ENCODE assay signal across 9 cellular contexts in the genomic region with DNA sequence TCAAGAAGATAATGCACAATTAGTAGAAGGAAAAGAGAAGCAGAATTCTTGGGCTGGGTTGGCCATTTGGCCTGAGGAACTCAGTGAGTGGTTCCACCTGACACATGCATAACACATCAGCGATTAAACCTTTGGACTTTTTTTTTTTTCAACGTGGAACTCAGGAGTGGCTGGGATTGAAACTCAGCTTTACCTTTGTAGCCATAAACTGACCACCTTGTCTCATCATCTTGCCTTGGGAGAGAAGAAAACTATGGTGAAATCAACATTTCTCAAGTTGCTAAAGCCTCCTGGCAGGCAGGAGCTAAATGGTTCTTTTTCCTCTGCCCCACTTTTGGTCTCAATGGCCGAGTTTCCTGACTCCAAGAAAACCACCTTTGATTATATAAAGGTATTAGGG. TPM values are rescaled to one million over a fixed set of nuclear protein-coding genes. Genes with fewer than 3 reads are reported as not detected.
DNase-seq lines count a peak whose midpoint lies in the region; ATAC-seq and TF ChIP-seq lines count a peak whose summit lies in the region.
"Had no signal": no experiment of that assay in that cellular context is flagged by ENCODE, and none has a peak within 500 bp of the region (broad histone marks: within the 10 kb centered on the region; RNA-seq: fewer than 3 reads in every experiment).

No MANE protein-coding gene starts in this region.

- no peak for TF ChIP-seq EP300 in ovary (IDR thresholded peaks at IDR 0.05)

- H3K27ac ChIP-seq in Peyer's patch (peak overlapping the region; percentile 94 to 99 (median 95)), esophagus squamous epithelium (peak overlapping the region; percentile 86 to 96 (median 90)), ovary (peak overlapping the region; percentile 63 to 92)

- peak overlapping the region; percentile 36 for H3K4me3 ChIP-seq in Caco-2 (ENCODE audit: low read depth, low read length)
- H3K4me3 ChIP-seq in Peyer's patch: peak overlapping the region; percentile 77 to 94 (median 84)
- H3K4me3 ChIP-seq in esophagus squamous epithelium: peak overlapping the region in 3 of 4 donors; percentile 62 to 75 (median 66)
- H3K4me3 ChIP-seq in ovary: peak overlapping the region; percentile 55

- no peaks in the 10 kb centered on the region for H3K9me3 ChIP-seq in Caco-2
- no peaks in the 10 kb centered on the region for H3K9me3 ChIP-seq in Peyer's patch
- no peaks in the 10 kb centered on the region for H3K9me3 ChIP-seq in esophagus squamous epithelium
- H3K9me3 ChIP-seq in ovary: no peaks in the 10 kb centered on the region

- BruUV-seq in Caco-2 (replicated peaks; lab: Mats Ljungman, UMichigan): no TSS peak

- no peaks in the 10 kb centered on the region for H3K9me3 Mint-ChIP-seq in Caco-2 (ENCODE audit: unreplicated experiment)

- no peak for ATAC-seq in HG03108 (IDR thresholded peaks at IDR 0.05; ENCODE audit: unreplicated experiment)

- intact Hi-C loops in Caco-2 (cut with micrococcal nuclease; ENCODE audit: unreplicated experiment): loop anchor here (2.0 to 5.0 kb wide), 3 partner anchors 58 to 174 kb away; a partner anchor contains a TSS
- intact Hi-C loops in esophagus squamous epithelium (cut with DNase I): loop anchor here (10.0 kb wide), 1 partner anchor 142 kb away; no protein-coding TSS in a partner anchor
- intact Hi-C loops in ovary (cut with DNase I): loop anchor here in 3 of 4 donors (10.0 kb wide), 2 partner anchors 58 to 152 kb away; a partner anchor contains a TSS

- CTCF ChIA-PET in Caco-2 (lab: Charles Lee): interaction anchor here (0.9 kb wide), 1 partner anchor 59 kb away, joined by 3 read pairs; no protein-coding TSS in a partner anchor

- no peaks in the 10 kb centered on the region for H3K36me3 Mint-ChIP-seq in Caco-2 (ENCODE audit: insufficient read depth, unreplicated experiment)

- TF ChIP-seq POLR2A in Peyer's patch (IDR thresholded peaks at IDR 0.05) (peak in 1 of 2 donors; percentile 24), esophagus squamous epithelium (IDR thresholded peaks at IDR 0.05) (no peak), ovary (IDR thresholded peaks at IDR 0.05) (no peak)

- no peaks in the 10 kb centered on the region for H3K36me3 ChIP-seq in Caco-2 (ENCODE audit: control insufficient read depth, insufficient read depth, low read length)
- no peaks in the 10 kb centered on the region for H3K36me3 ChIP-seq in Peyer's patch
- H3K36me3 ChIP-seq in esophagus squamous epithelium: no peaks in the 10 kb centered on the region
- no peaks in the 10 kb centered on the region for H3K36me3 ChIP-seq in ovary

- no peaks in the 10 kb centered on the region for H3K27me3 Mint-ChIP-seq in Caco-2 (ENCODE audit: insufficient read depth, unreplicated experiment)

- 27 to 42% methylated on average over 3 of the region's 3 CpGs for WGBS in esophagus squamous epithelium, 2 donors
- WGBS in ovary, 3 donors: 40 to 44% (median 43%) methylated on average over 3 of the region's 3 CpGs

- no peak overlapping the region for H3K27ac Mint-ChIP-seq in Caco-2 (ENCODE audit: unreplicated experiment)

- H3K4me3 Mint-ChIP-seq in Caco-2 (ENCODE audit: unreplicated experiment): peak overlapping the region; percentile 71

- H3K4me1 ChIP-seq in Caco-2 (peaks cover 11% of the 10 kb centered on the region; the same call in 1 of the 2 replicates), Peyer's patch (peaks cover 0 to 21% (median 1%) of the 10 kb centered on the region in 4 donors), esophagus squamous epithelium (peaks cover 0 to 30% (median 5%) of the 10 kb centered on the region in 3 donors), ovary (ENCODE audit: insufficient read depth) (peaks cover 5% of the 10 kb centered on the region)

- H3K27me3 ChIP-seq in Caco-2 (replicated peaks; ENCODE audit: control insufficient read depth, insufficient read depth, low read length) (no peaks in the 10 kb centered on the region), Peyer's patch (no peaks in the 10 kb centered on the region), esophagus squamous epithelium (no peaks in the 10 kb centered on the region), ovary (no peaks in the 10 kb centered on the region)

- peaks cover 5% of the 10 kb centered on the region for H3K4me1 Mint-ChIP-seq in Caco-2 (ENCODE audit: low read depth, unreplicated experiment)

- POLR2A ChIA-PET in Caco-2 (lab: Charles Lee): no interaction called here

- no peak for TF ChIP-seq CTCF in Caco-2 (IDR thresholded peaks at IDR 0.05; ENCODE audit: insufficient read depth in 1 of 2, low read depth in 1 of 2, low read length in 1 of 2, severe bottlenecking in 1 of 2, unreplicated experiment in 1 of 2)
- no peak for TF ChIP-seq CTCF in Peyer's patch (IDR thresholded peaks at IDR 0.05)
- TF ChIP-seq CTCF in esophagus squamous epithelium (IDR thresholded peaks at IDR 0.05): no peak
- TF ChIP-seq CTCF in ovary (IDR thresholded peaks at IDR 0.05): no peak

- DNase-seq in Caco-2: no peak
- DNase-seq in Peyer's patch: no peak
- DNase-seq in esophagus squamous epithelium (lab: John Stamatoyannopoulos, UW): no peak
- no peak for DNase-seq in ovary
- DNase-seq in nucleus accumbens (lab: John Stamatoyannopoulos, UW): no peak
- no peak for DNase-seq in NK-92 (lab: John Stamatoyannopoulos, UW; ENCODE audit: unreplicated experiment)
- no peak for DNase-seq in C1 segment of cervical spinal cord (lab: John Stamatoyannopoulos, UW)

RNA-seq across cellular contexts. Expression of a gene that starts 16.3 kb away (rescaled TPM):
- total RNA-seq in Caco-2 (2022): not detected in 2 replicates
- total RNA-seq in Peyer's patch: 1 to 10 TPM in 2 of 4 donors, not detected in 2; 2.5 to 8.3 TPM
- total RNA-seq in esophagus squamous epithelium: 1 to 10 TPM in 1 of 4 donors, not detected in 3; 1.1 TPM
- total RNA-seq in ovary: 1 to 10 TPM in 1 of 7 donors, under 1 TPM in 5, not detected in 1; 0.31 to 2.3 (median 0.77) TPM
- under 1 TPM; 0.13 to 0.32 TPM for polyA plus RNA-seq in ovary
- total RNA-seq: myocyte had no signal
